Comparison of ENCODE assay signal across 17 cellular contexts in the genomic region with DNA sequence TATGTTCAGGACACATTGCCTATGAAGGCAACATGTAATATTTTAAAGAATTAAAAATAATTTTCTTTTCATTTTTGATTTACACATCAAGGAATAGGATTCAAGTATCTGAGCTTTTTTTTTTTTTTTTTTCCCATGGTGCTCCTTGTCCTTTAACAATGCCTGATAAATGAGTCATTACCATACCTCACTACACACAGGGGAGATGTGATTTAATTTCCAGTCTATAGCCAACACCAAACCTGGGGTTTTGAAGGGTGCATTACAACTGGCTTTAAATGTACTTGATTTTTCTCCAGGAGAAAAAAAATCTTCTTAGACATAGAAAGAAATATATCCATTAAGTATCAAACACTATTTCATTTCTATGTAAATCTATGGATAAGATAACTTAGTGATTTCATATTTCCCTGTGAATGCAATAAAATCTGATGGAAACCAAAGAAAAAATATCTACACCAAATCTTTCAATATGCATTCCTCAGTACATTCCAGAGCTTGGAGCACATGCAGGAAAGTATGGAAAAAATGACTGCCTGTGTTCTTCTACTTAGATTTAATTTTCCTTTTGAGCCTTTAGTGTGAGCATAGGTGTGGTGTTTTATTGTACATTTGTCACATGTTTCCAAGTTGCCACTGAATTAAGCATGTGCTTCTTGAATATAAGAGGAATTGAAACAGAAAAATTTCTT.
DNase-seq lines count a peak whose midpoint lies in the region; ATAC-seq and TF ChIP-seq lines count a peak whose summit lies in the region.
"Had no signal": no experiment of that assay in that cellular context is flagged by ENCODE, and none has a peak within 500 bp of the region (broad histone marks: within the 10 kb centered on the region; RNA-seq: fewer than 3 reads in every experiment).

No MANE protein-coding gene starts in this region.

- H3K27me3 ChIP-seq in ascending aorta = no peaks in the 10 kb centered on the region

- no peaks in the 10 kb centered on the region for H3K9me3 ChIP-seq in mucosa of descending colon
- no peaks in the 10 kb centered on the region for H3K9me3 ChIP-seq in ascending aorta

- no peak for ATAC-seq in mucosa of descending colon
- ATAC-seq: activated CD4-positive, alpha-beta T cell treated with anti-CD3 and anti-CD28 coated beads for 36 hours had no signal

- intact Hi-C loops in mucosa of descending colon (cut with DNase I, micrococcal nuclease) = no loop called here
- intact Hi-C loops in ascending aorta (cut with DNase I) = no loop called here

- no peaks in the 10 kb centered on the region for H3K36me3 ChIP-seq in mucosa of descending colon (ENCODE audit: low read depth)
- H3K36me3 ChIP-seq in ascending aorta = no peaks in the 10 kb centered on the region

- DNase-seq in AG08395 (ENCODE audit: low spot score) (peak; percentile 45), HS-27A (ENCODE audit: low read depth) (peak; percentile 41), astrocyte of the spinal cord (ENCODE audit: low read depth, low spot score) (peak; percentile 72), kidney glomerular epithelial cell (lab: John Stamatoyannopoulos, UW) (peak; percentile 26), NCI-H774 (lab: John Stamatoyannopoulos, UW) (no peak), mucosa of descending colon (no peak), ascending aorta (ENCODE audit: low spot score in 2 of 2) (no peak), superior temporal gyrus (ENCODE audit: extremely low spot score) (no peak)
- DNase-seq: activated CD4-positive, alpha-beta T cell treated with anti-CD3 and anti-CD28 coated beads for 36 hours; DMS79; MM.1S; NCI-H187 treated with DMSO at 0.1 percent for 48 hours; NCI-H526 treated with DMSO at 0.1 percent for 48 hours; stimulated activated CD4-positive, alpha-beta T cell treated with anti-CD3 and anti-CD28 coated beads, Interleukin-12 subunit alpha, Interleukin-12 subunit beta, amount 100 ng/mL, for 4 hours; T-helper 2 cell had no signal

- H3K4me3 ChIP-seq in astrocyte of the spinal cord (ENCODE audit: low read depth, low read length) = no peak overlapping the region
- no peak overlapping the region for H3K4me3 ChIP-seq in mucosa of descending colon
- H3K4me3 ChIP-seq in ascending aorta = no peak overlapping the region
- H3K4me3 ChIP-seq: coronary artery had no signal

- in situ Hi-C loops in astrocyte of the spinal cord (cut with HindIII; ENCODE audit: low sequenced_read_pairs) = no loop called here

- H3K27ac ChIP-seq in ascending aorta = no peak overlapping the region
- H3K27ac ChIP-seq: coronary artery, parathyroid adenoma had no signal

- TF ChIP-seq CTCF in astrocyte of the spinal cord (IDR thresholded peaks at IDR 0.05; ENCODE audit: low read depth, low read length) = no peak
- no peak for TF ChIP-seq CTCF in mucosa of descending colon (IDR thresholded peaks at IDR 0.05)
- no peak for TF ChIP-seq CTCF in ascending aorta (IDR thresholded peaks at IDR 0.05)

- H3K4me1 ChIP-seq in mucosa of descending colon (ENCODE audit: low read depth) (no peaks in the 10 kb centered on the region), ascending aorta (peaks cover 0 to 3% of the 10 kb centered on the region in 2 donors)
- H3K4me1 ChIP-seq: parathyroid adenoma had no signal

Comparison
In these comparisons a context has a peak if more than half of its experiments do, and no peak if none do; other contexts are left out.
1. DNase-seq: peak in AG08395 (single experiment), HS-27A (single experiment), astrocyte of the spinal cord (single experiment) and kidney glomerular epithelial cell (single experiment); none in NCI-H774 (single experiment), mucosa of descending colon (0 of 3), ascending aorta (0 of 2) and superior temporal gyrus (single experiment).